ENCODE assay signal across 8 cellular contexts in genomic region chr20:41178904-41179432, GRCh38. TPM values are rescaled to one million over a fixed set of nuclear protein-coding genes. Genes with fewer than 3 reads are reported as not detected.
DNase-seq lines count a peak whose midpoint lies in the region; ATAC-seq and TF ChIP-seq lines count a peak whose summit lies in the region.

No MANE protein-coding gene starts in this region.

- intact Hi-C loops in transverse colon (cut with DNase I; ENCODE audit: low total_unique reads), result loop anchor here (2.0 kb wide), 1 partner anchor 52 kb away; no protein-coding TSS in a partner anchor

- no peak for ATAC-seq in GM21515 (IDR thresholded peaks at IDR 0.05; ENCODE audit: unreplicated experiment)
- ATAC-seq in HG03520 (IDR thresholded peaks at IDR 0.05; ENCODE audit: unreplicated experiment), result no peak

- peak overlapping the region; percentile 15 to 54 (median 44) for H3K27ac ChIP-seq in transverse colon

- no peak for TF ChIP-seq CTCF in astrocyte of the cerebellum (IDR thresholded peaks at IDR 0.05; ENCODE audit: low read depth, low read length, missing control alignments)
- TF ChIP-seq CTCF in transverse colon (IDR thresholded peaks at IDR 0.05), result no peak

- POLR2A ChIA-PET in activated CD4-positive, alpha-beta T cell treated with anti-CD3 and anti-CD28 coated beads, Interleukin-2, amount 10 ng/mL, durations not matched to agents 7 days and 5 days (lab: Charles Lee), result no interaction called here

- no peak for DNase-seq in activated CD4-positive, alpha-beta T cell treated with anti-CD3 and anti-CD28 coated beads, Interleukin-2, amount 10 ng/mL, durations not matched to agents 7 days and 5 days
- no peak for DNase-seq in activated CD4-positive, alpha-beta T cell treated with anti-CD3 and anti-CD28 coated beads, Interleukin-2, amount 50 U/mL, for 4 hours
- peak; percentile 15 for DNase-seq in astrocyte of the cerebellum (ENCODE audit: low read depth)
- peak; percentile 77 for DNase-seq in medulla oblongata (ENCODE audit: extremely low spot score)
- peak; percentile 8 for DNase-seq in transverse colon
- DNase-seq in NCI-H2196 treated with DMSO at 0.1 percent for 48 hours (lab: John Stamatoyannopoulos, UW; ENCODE audit: unreplicated experiment), result no peak

- no peaks in the 10 kb centered on the region for H3K9me3 Mint-ChIP-seq in activated CD4-positive, alpha-beta T cell treated with anti-CD3 and anti-CD28 coated beads, Interleukin-2, amount 10 ng/mL, durations not matched to agents 7 days and 5 days

- H3K4me3 ChIP-seq in astrocyte of the cerebellum (ENCODE audit: low read depth, low read length), result no peak overlapping the region
- no peak overlapping the region for H3K4me3 ChIP-seq in transverse colon

- H3K27me3 Mint-ChIP-seq in activated CD4-positive, alpha-beta T cell treated with anti-CD3 and anti-CD28 coated beads, Interleukin-2, amount 10 ng/mL, durations not matched to agents 7 days and 5 days, result no peaks in the 10 kb centered on the region

- peak overlapping the region; percentile 15 for H3K27ac Mint-ChIP-seq in activated CD4-positive, alpha-beta T cell treated with anti-CD3 and anti-CD28 coated beads, Interleukin-2, amount 10 ng/mL, durations not matched to agents 7 days and 5 days

- 64 to 81% methylated on average over 2 to 8 of the region's 8 CpGs for WGBS in transverse colon (ENCODE audit: low coverage in 1 of 2), 2 donors

- peaks cover 38% of the 10 kb centered on the region for H3K36me3 Mint-ChIP-seq in activated CD4-positive, alpha-beta T cell treated with anti-CD3 and anti-CD28 coated beads, Interleukin-2, amount 10 ng/mL, durations not matched to agents 7 days and 5 days (ENCODE audit: low read depth)

- peaks cover 9 to 22% (median 14%) of the 10 kb centered on the region in 4 donors for H3K4me1 ChIP-seq in transverse colon

- in situ Hi-C loops in astrocyte of the cerebellum (cut with HindIII; ENCODE audit: low sequenced_read_pairs), result no loop called here
- in situ Hi-C loops in transverse colon (cut with MboI; ENCODE audit: low pct_ligation_motif_present in 1 of 4, low pct_unique_long_range_greater_than_20kb in 1 of 4, low sequenced_read_pairs in 3 of 4), result loop anchor here (5.0 to 10.0 kb wide), 4 partner anchors 46 to 158 kb away; no protein-coding TSS in a partner anchor

- no peak overlapping the region for H3K4me3 Mint-ChIP-seq in activated CD4-positive, alpha-beta T cell treated with anti-CD3 and anti-CD28 coated beads, Interleukin-2, amount 10 ng/mL, durations not matched to agents 7 days and 5 days

- peaks cover 0 to 7% (median 3%) of the 10 kb centered on the region in 4 donors for H3K36me3 ChIP-seq in transverse colon

- H3K9me3 ChIP-seq in transverse colon, result no peaks in the 10 kb centered on the region

- TF ChIP-seq EP300 in transverse colon (IDR thresholded peaks at IDR 0.05; ENCODE audit: low read depth), result no peak

- H3K4me1 Mint-ChIP-seq in activated CD4-positive, alpha-beta T cell treated with anti-CD3 and anti-CD28 coated beads, Interleukin-2, amount 10 ng/mL, durations not matched to agents 7 days and 5 days, result peaks cover 20% of the 10 kb centered on the region

- CTCF ChIA-PET in activated CD4-positive, alpha-beta T cell treated with anti-CD3 and anti-CD28 coated beads, Interleukin-2, amount 10 ng/mL, durations not matched to agents 7 days and 5 days (lab: Charles Lee), result no interaction called here

- TF ChIP-seq POLR2A in transverse colon (IDR thresholded peaks at IDR 0.05), result no peak

- H3K27me3 ChIP-seq in transverse colon, result no peaks in the 10 kb centered on the region

RNA-seq across cellular contexts. Expression of gene PLCG1, which starts 41.6 kb away (rescaled TPM):
- 100 to 1,000 TPM; 395 to 443 TPM for total RNA-seq in activated CD4-positive, alpha-beta T cell treated with anti-CD3 and anti-CD28 coated beads, Interleukin-2, amount 10 ng/mL, durations not matched to agents 7 days and 5 days
- total RNA-seq in transverse colon, result 100 to 1,000 TPM in 3 of 4 donors, 10 to 100 TPM in 1; 82.7 to 377 (median 155) TPM

Comparison
In these comparisons a context has a peak if more than half of its experiments do, and no peak if none do; other contexts are left out.
1. DNase-seq: peak in astrocyte of the cerebellum (single experiment), medulla oblongata (single experiment) and transverse colon (single experiment); none in activated CD4-positive, alpha-beta T cell treated with anti-CD3 and anti-CD28 coated beads, Interleukin-2, amount 10 ng/mL, durations not matched to agents 7 days and 5 days (single experiment), activated CD4-positive, alpha-beta T cell treated with anti-CD3 and anti-CD28 coated beads, Interleukin-2, amount 50 U/mL, for 4 hours (0 of 2) and NCI-H2196 treated with DMSO at 0.1 percent for 48 hours (single experiment).